Comparison of ENCODE assay signal across 15 cellular contexts in genomic region chr1:25746299-25747045, GRCh38. TPM values are rescaled to one million over a fixed set of nuclear protein-coding genes. Genes with fewer than 3 reads are reported as not detected.
DNase-seq lines count a peak whose midpoint lies in the region; ATAC-seq and TF ChIP-seq lines count a peak whose summit lies in the region.
"Had no signal": no experiment of that assay in that cellular context is flagged by ENCODE, and none has a peak within 500 bp of the region (broad histone marks: within the 10 kb centered on the region; RNA-seq: fewer than 3 reads in every experiment).

No MANE protein-coding gene starts in this region.

- no peaks in the 10 kb centered on the region for H3K9me3 Mint-ChIP-seq in activated naive CD4-positive, alpha-beta T cell treated with anti-CD3 and anti-CD28 coated beads, Interleukin-2, amount 50 U/mL, for 72 hours
- H3K9me3 Mint-ChIP-seq in brain = no peaks in the 10 kb centered on the region
- no peaks in the 10 kb centered on the region for H3K9me3 Mint-ChIP-seq in natural killer cell treated with Interleukin-12 subunit alpha and Interleukin-12 subunit beta and Interleukin-15 and Interleukin-18, amount 100 ng/mL, for 72 hours
- H3K9me3 Mint-ChIP-seq: CD4-positive, alpha-beta memory T cell had no signal

- peak overlapping the region; percentile 57 to 71 for H3K27ac Mint-ChIP-seq in activated naive CD4-positive, alpha-beta T cell treated with anti-CD3 and anti-CD28 coated beads, Interleukin-2, amount 50 U/mL, for 72 hours
- peak overlapping the region in 4 of 5 experiments; percentile 90 to 95 (median 93) for H3K27ac Mint-ChIP-seq in brain
- H3K27ac Mint-ChIP-seq in natural killer cell treated with Interleukin-12 subunit alpha and Interleukin-12 subunit beta and Interleukin-15 and Interleukin-18, amount 100 ng/mL, for 72 hours = no peak overlapping the region
- H3K27ac Mint-ChIP-seq: CD4-positive, alpha-beta memory T cell had no signal

- no peak for DNase-seq in activated naive CD4-positive, alpha-beta T cell treated with anti-CD3 and anti-CD28 coated beads, Interleukin-2, amount 50 U/mL, for 72 hours (ENCODE audit: low spot score in 2 of 2)
- no peak for DNase-seq in activated naive CD4-positive, alpha-beta T cell treated with Interleukin-2 at 50 U/mL for 16 hours
- DNase-seq in lower lobe of right lung (peak; percentile 33), posterior vena cava (ENCODE audit: low spot score) (peak; percentile 71), NCI-H1417 treated with DMSO at 0.1 percent for 48 hours (lab: John Stamatoyannopoulos, UW) (no peak)
- no peak for DNase-seq in natural killer cell treated with Interleukin-12 subunit alpha and Interleukin-12 subunit beta and Interleukin-15 and Interleukin-18, amount 100 ng/mL, for 72 hours (ENCODE audit: low spot score)
- DNase-seq: AML-193; CD4-positive, alpha-beta memory T cell; COR-L47 had no signal

- no peak overlapping the region for H3K4me3 Mint-ChIP-seq in brain
- H3K4me3 Mint-ChIP-seq in natural killer cell treated with Interleukin-12 subunit alpha and Interleukin-12 subunit beta and Interleukin-15 and Interleukin-18, amount 100 ng/mL, for 72 hours = no peak overlapping the region
- H3K4me3 Mint-ChIP-seq: CD4-positive, alpha-beta memory T cell had no signal

- H3K27me3 Mint-ChIP-seq in brain = no peaks in the 10 kb centered on the region
- peaks cover 0 to 7% of the 10 kb centered on the region in 2 donors for H3K27me3 Mint-ChIP-seq in natural killer cell treated with Interleukin-12 subunit alpha and Interleukin-12 subunit beta and Interleukin-15 and Interleukin-18, amount 100 ng/mL, for 72 hours
- H3K27me3 Mint-ChIP-seq: CD4-positive, alpha-beta memory T cell had no signal

- TF ChIP-seq CTCF in brain (conservative IDR thresholded peaks at IDR 0.05) (no peak), lower lobe of right lung (IDR thresholded peaks at IDR 0.05) (no peak)

- H3K4me1 ChIP-seq in lower lobe of right lung = peaks cover 27% of the 10 kb centered on the region
- H3K4me1 ChIP-seq: A549 had no signal

- H3K4me3 ChIP-seq in lower lobe of right lung = no peak overlapping the region
- H3K4me3 ChIP-seq: A549 had no signal

- H3K27ac ChIP-seq in lower lobe of right lung = no peak overlapping the region
- H3K27ac ChIP-seq: 22Rv1, A549, C4-2B had no signal

- no peaks in the 10 kb centered on the region for H3K36me3 Mint-ChIP-seq in activated naive CD4-positive, alpha-beta T cell treated with anti-CD3 and anti-CD28 coated beads, Interleukin-2, amount 50 U/mL, for 72 hours
- H3K36me3 Mint-ChIP-seq in brain = no peaks in the 10 kb centered on the region
- no peaks in the 10 kb centered on the region for H3K36me3 Mint-ChIP-seq in natural killer cell treated with Interleukin-12 subunit alpha and Interleukin-12 subunit beta and Interleukin-15 and Interleukin-18, amount 100 ng/mL, for 72 hours

- H3K27me3 ChIP-seq in lower lobe of right lung (ENCODE audit: low read depth) = no peaks in the 10 kb centered on the region

- ATAC-seq in activated naive CD4-positive, alpha-beta T cell treated with anti-CD3 and anti-CD28 coated beads, Interleukin-2, amount 50 U/mL, for 72 hours = no peak
- ATAC-seq in lower lobe of right lung (no peak), HG03097 (IDR thresholded peaks at IDR 0.05; ENCODE audit: low FRiP score, unreplicated experiment) (no peak)
- no peak for ATAC-seq in natural killer cell treated with Interleukin-12 subunit alpha and Interleukin-12 subunit beta and Interleukin-15 and Interleukin-18, amount 100 ng/mL, for 72 hours
- ATAC-seq: A549, HCT116 had no signal

- peaks cover 4% of the 10 kb centered on the region for H3K36me3 ChIP-seq in lower lobe of right lung

- intact Hi-C loops in lower lobe of right lung (cut with DNase I) = no loop called here
- intact Hi-C loops in posterior vena cava (cut with DNase I) = no loop called here

- peaks cover 42% of the 10 kb centered on the region for H3K4me1 Mint-ChIP-seq in brain
- H3K4me1 Mint-ChIP-seq in natural killer cell treated with Interleukin-12 subunit alpha and Interleukin-12 subunit beta and Interleukin-15 and Interleukin-18, amount 100 ng/mL, for 72 hours (ENCODE audit: low read depth in 2 of 2) = no peaks in the 10 kb centered on the region

- no peaks in the 10 kb centered on the region for H3K9me3 ChIP-seq in lower lobe of right lung
- H3K9me3 ChIP-seq: A549 had no signal

RNA-seq across cellular contexts. Expression of gene SELENON, which starts 53.5 kb away (rescaled TPM):
- total RNA-seq in activated naive CD4-positive, alpha-beta T cell treated with anti-CD3 and anti-CD28 coated beads, Interleukin-2, amount 50 U/mL, for 72 hours = 10 to 100 TPM; 13.5 to 34.9 TPM
- 118 TPM for polyA plus RNA-seq in brain (ENCODE audit: insufficient read depth, low read depth, low replicate concordance)
- total RNA-seq in lower lobe of right lung = 83.4 TPM
- total RNA-seq in posterior vena cava = 10 to 100 TPM; 85.7 to 88.0 TPM
- 1 to 10 TPM; 6.6 to 9.6 TPM for total RNA-seq in natural killer cell treated with Interleukin-12 subunit alpha and Interleukin-12 subunit beta and Interleukin-15 and Interleukin-18, amount 100 ng/mL, for 72 hours

Comparison
In these comparisons a context has a peak if more than half of its experiments do, and no peak if none do; other contexts are left out.
1. DNase-seq: peak in lower lobe of right lung (single experiment) and posterior vena cava (single experiment); none in activated naive CD4-positive, alpha-beta T cell treated with anti-CD3 and anti-CD28 coated beads, Interleukin-2, amount 50 U/mL, for 72 hours (0 of 2), activated naive CD4-positive, alpha-beta T cell treated with Interleukin-2 at 50 U/mL for 16 hours (single experiment), NCI-H1417 treated with DMSO at 0.1 percent for 48 hours (single experiment) and natural killer cell treated with Interleukin-12 subunit alpha and Interleukin-12 subunit beta and Interleukin-15 and Interleukin-18, amount 100 ng/mL, for 72 hours (single experiment).
2. H3K27ac Mint-ChIP-seq: peak in activated naive CD4-positive, alpha-beta T cell treated with anti-CD3 and anti-CD28 coated beads, Interleukin-2, amount 50 U/mL, for 72 hours (2 of 2) and brain (4 of 5); none in natural killer cell treated with Interleukin-12 subunit alpha and Interleukin-12 subunit beta and Interleukin-15 and Interleukin-18, amount 100 ng/mL, for 72 hours (0 of 2).